ENCODE assay signal across 18 cellular contexts in genomic region chr2:134200024-134200423, GRCh38.
"Had no signal": no experiment of that assay in that cellular context is flagged by ENCODE, and none has a peak within 500 bp of the region (broad histone marks: within the 10 kb centered on the region; RNA-seq: fewer than 3 reads in every experiment).

No MANE protein-coding gene starts in this region.

- H3K9me3 Mint-ChIP-seq: central memory CD8-positive, alpha-beta T cell; stimulated activated naive CD8-positive, alpha-beta T cell treated with anti-CD3 and anti-CD28 coated beads, Interleukin-15, Interleukin-2, amounts not matched to agents 100 ng/mL and 50 ng/mL, for 24 hours had no signal

- H3K4me3 ChIP-seq: colonic mucosa, right atrium auricular region, skin epidermis, suprapubic skin, vagina had no signal

- ATAC-seq: foreskin keratinocyte, left lobe of liver had no signal

- H3K27ac Mint-ChIP-seq: stimulated activated naive CD8-positive, alpha-beta T cell treated with anti-CD3 and anti-CD28 coated beads, Interleukin-15, Interleukin-2, amounts not matched to agents 100 ng/mL and 50 ng/mL, for 24 hours had no signal

- H3K27me3 Mint-ChIP-seq: central memory CD8-positive, alpha-beta T cell; progenitor cell of endocrine pancreas; stimulated activated naive CD8-positive, alpha-beta T cell treated with anti-CD3 and anti-CD28 coated beads, Interleukin-15, Interleukin-2, amounts not matched to agents 100 ng/mL and 50 ng/mL, for 24 hours had no signal

- H3K36me3 ChIP-seq: brain microvascular endothelial cell, colonic mucosa, right atrium auricular region, suprapubic skin, vagina had no signal

- H3K9me3 ChIP-seq: colonic mucosa, right atrium auricular region, suprapubic skin, vagina had no signal

- H3K4me3 Mint-ChIP-seq: central memory CD8-positive, alpha-beta T cell; stimulated activated naive CD8-positive, alpha-beta T cell treated with anti-CD3 and anti-CD28 coated beads, Interleukin-15, Interleukin-2, amounts not matched to agents 100 ng/mL and 50 ng/mL, for 24 hours had no signal

- H3K27me3 ChIP-seq: brain microvascular endothelial cell, colonic mucosa, foreskin keratinocyte, right atrium auricular region, suprapubic skin, vagina had no signal

- H3K4me1 ChIP-seq: colonic mucosa, foreskin keratinocyte had no signal

- DNase-seq: activated CD4-positive, CD25-positive, alpha-beta regulatory T cell treated with anti-CD3 and anti-CD28 coated beads, Interleukin-2, amount 50 U/mL, for 72 hours; activated naive CD4-positive, alpha-beta T cell; aorta; brain microvascular endothelial cell; colonic mucosa; foreskin keratinocyte; glutamatergic neuron; hypothalamus; T1000; trophoblast cell had no signal

- H3K27ac ChIP-seq: brain microvascular endothelial cell, colonic mucosa, foreskin keratinocyte, skin epidermis, suprapubic skin, vagina had no signal
